18 cellular contexts compared by ENCODE assay signal in the genomic region with DNA sequence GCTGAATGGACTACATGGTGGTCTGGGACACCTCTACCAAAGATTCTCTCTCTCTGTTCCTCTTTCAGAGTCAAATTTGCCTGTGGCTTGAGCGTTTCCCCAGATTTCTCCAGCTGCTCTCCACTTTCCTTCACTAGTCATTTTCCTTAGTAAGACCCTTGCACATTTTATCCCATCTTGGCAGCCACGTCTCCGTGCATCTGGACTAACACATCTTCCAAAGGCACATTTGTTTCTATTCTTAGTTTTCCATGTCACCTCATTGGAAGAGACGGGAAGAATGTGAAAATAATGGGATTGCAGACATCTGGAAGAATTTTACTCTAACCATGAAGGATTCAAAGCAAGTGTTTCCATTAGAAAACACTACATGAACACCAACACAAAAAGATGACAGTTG. TPM values are rescaled to one million over a fixed set of nuclear protein-coding genes. Genes with fewer than 3 reads are reported as not detected.
DNase-seq lines count a peak whose midpoint lies in the region; ATAC-seq, FAIRE-seq and TF ChIP-seq lines count a peak whose summit lies in the region.
"Had no signal": no experiment of that assay in that cellular context is flagged by ENCODE, and none has a peak within 500 bp of the region (broad histone marks: within the 10 kb centered on the region; RNA-seq: fewer than 3 reads in every experiment).

No MANE protein-coding gene starts in this region.

- no peaks in the 10 kb centered on the region for H4K20me1 ChIP-seq in GM12878 (ENCODE audit: control insufficient read depth, insufficient read depth)
- H4K20me1 ChIP-seq: BLaER1 had no signal

- FAIRE-seq in GM12878 (lab: Jason Lieb, UNC): no peak
- FAIRE-seq: A204.1, GM12892 had no signal

- H2AFZ ChIP-seq in GM12878 (ENCODE audit: control insufficient read depth, low read depth, low read length): no peak overlapping the region

- CTCF ChIA-PET in GM12878 (lab: Yijun Ruan, JAX): no interaction called here

- in situ Hi-C loops in GM12878 (cut with MboI): no loop called here

- WGBS in GM12878 (ENCODE audit: insufficient coverage, insufficient replicate concordance, low lambda C conversion rate, missing lambda C conversion rate): 25% methylated on average over 4 of the region's 4 CpGs

- peaks cover 7% of the 10 kb centered on the region for H3K4me1 Mint-ChIP-seq in HFFc6 (ENCODE audit: low read depth)
- H3K4me1 Mint-ChIP-seq: CD14-positive monocyte; CD4-positive, alpha-beta memory T cell had no signal

- no peaks in the 10 kb centered on the region for H3K79me2 ChIP-seq in GM12878 (ENCODE audit: control insufficient read depth, insufficient read depth, low read length)

- no peak overlapping the region for H3K4me3 Mint-ChIP-seq in HFFc6
- H3K4me3 Mint-ChIP-seq: CD14-positive monocyte; CD4-positive, alpha-beta memory T cell had no signal

- intact Hi-C loops in GM12878 (cut with micrococcal nuclease; ENCODE audit: unreplicated experiment): no loop called here
- intact Hi-C loops in lower lobe of right lung (cut with DNase I): no loop called here

- POLR2A ChIA-PET in GM12878 (lab: Charles Lee): no interaction called here

- no peak overlapping the region for H3K27ac ChIP-seq in GM12878 (ENCODE audit: control insufficient read depth, insufficient read depth)
- peak overlapping the region; percentile 27 for H3K27ac ChIP-seq in lower lobe of right lung
- H3K27ac ChIP-seq: BLaER1 had no signal

- no peak overlapping the region for H3K27ac Mint-ChIP-seq in HFFc6
- H3K27ac Mint-ChIP-seq: CD4-positive, alpha-beta memory T cell had no signal

- peaks cover 14% of the 10 kb centered on the region for H3K27me3 Mint-ChIP-seq in HFFc6 (ENCODE audit: insufficient read depth)

- SMC1A ChIA-PET in GM12878 (lab: Charles Lee; ENCODE audit: uncharacterized antibody, unreplicated experiment): no interaction called here

- no peaks in the 10 kb centered on the region for H3K9me3 ChIP-seq in GM12878 (replicated peaks; ENCODE audit: control insufficient read depth, insufficient read depth, low read length)
- no peaks in the 10 kb centered on the region for H3K9me3 ChIP-seq in lower lobe of right lung
- H3K9me3 ChIP-seq: BLaER1, HAP-1 had no signal

- DNase-seq in EH (ENCODE audit: low read depth) (peak; percentile 17), GM12878 (ENCODE audit: low read depth, low spot score) (no peak), lower lobe of right lung (no peak), germinal center (ENCODE audit: low spot score) (no peak), HFFc6 (no peak), DMS153 (lab: John Stamatoyannopoulos, UW) (no peak), kidney glomerular epithelial cell (lab: John Stamatoyannopoulos, UW) (no peak)
- DNase-seq: ACHN; AML-193; CD4-positive, alpha-beta memory T cell; DMS79 treated with DMSO at 0.1 percent for 48 hours; EL; KG1 had no signal

- H3K36me3 Mint-ChIP-seq in HFFc6 (ENCODE audit: low read depth): no peaks in the 10 kb centered on the region
- H3K36me3 Mint-ChIP-seq: CD14-positive monocyte; CD4-positive, alpha-beta memory T cell had no signal

- RAD21 ChIA-PET in GM12878 (lab: Charles Lee; ENCODE audit: unreplicated experiment): no interaction called here

- H3K36me3 ChIP-seq in GM12878 (ENCODE audit: control insufficient read depth in 2 of 2, insufficient read depth in 2 of 2, low read length in 1 of 2): no peaks in the 10 kb centered on the region
- H3K36me3 ChIP-seq in lower lobe of right lung: no peaks in the 10 kb centered on the region
- H3K36me3 ChIP-seq: BLaER1, HAP-1 had no signal

- no peaks in the 10 kb centered on the region for H3K27me3 ChIP-seq in GM12878 (replicated peaks in 1 of 2; ENCODE audit: control insufficient read depth in 2 of 2, insufficient read depth in 2 of 2, low read length in 1 of 2)
- no peaks in the 10 kb centered on the region for H3K27me3 ChIP-seq in lower lobe of right lung (ENCODE audit: low read depth)
- H3K27me3 ChIP-seq: BLaER1 had no signal

- ATAC-seq in GM12878 (no peak), lower lobe of right lung (peak in 1 of 2 donors; percentile 27)

- no TSS peak for BruUV-seq in GM12878 (replicated peaks; lab: Mats Ljungman, UMichigan)

- H3K4me3 ChIP-seq in GM12878: no peak overlapping the region
- no peak overlapping the region for H3K4me3 ChIP-seq in lower lobe of right lung
- H3K4me3 ChIP-seq: BLaER1, HAP-1 had no signal

- H3K9me3 Mint-ChIP-seq in HFFc6: no peaks in the 10 kb centered on the region
- H3K9me3 Mint-ChIP-seq: CD4-positive, alpha-beta memory T cell had no signal

- TF ChIP-seq CTCF in GM12878 (IDR thresholded peaks at IDR 0.05 in 2 of 3, conservative IDR thresholded peaks at IDR 0.05 in 1 of 3; ENCODE audit: control insufficient read depth in 2 of 3, extremely low read depth in 1 of 3, insufficient read depth in 1 of 3, low read depth in 3 of 3, low read length in 3 of 3): no peak
- TF ChIP-seq CTCF in lower lobe of right lung (IDR thresholded peaks at IDR 0.05): no peak
- TF ChIP-seq CTCF in HFFc6 (IDR thresholded peaks at IDR 0.05): no peak

- no peaks in the 10 kb centered on the region for H3K4me1 ChIP-seq in GM12878 (ENCODE audit: control insufficient read depth, insufficient read depth, low read length)
- H3K4me1 ChIP-seq in lower lobe of right lung: no peaks in the 10 kb centered on the region
- H3K4me1 ChIP-seq: BLaER1, HAP-1 had no signal

- no peak for TF ChIP-seq EP300 in GM12878 (IDR thresholded peaks at IDR 0.05; ENCODE audit: borderline replicate concordance in 1 of 2, control insufficient read depth in 1 of 2, low read depth in 2 of 2, low read length in 2 of 2)

- H3K9ac ChIP-seq in GM12878 (ENCODE audit: control insufficient read depth, insufficient read depth, low read length): no peak overlapping the region
- H3K9ac ChIP-seq: BLaER1 had no signal

- no peak for TF ChIP-seq RAD21 in GM12878 (IDR thresholded peaks at IDR 0.05; ENCODE audit: insufficient read depth, low read depth, low read length)

- no peak overlapping the region for H3K4me2 ChIP-seq in GM12878 (ENCODE audit: control insufficient read depth, insufficient read depth)
- H3K4me2 ChIP-seq: BLaER1 had no signal

- no peak for TF ChIP-seq POLR2A in GM12878 (IDR thresholded peaks at IDR 0.05; ENCODE audit: low read depth, low read length)

TF ChIP-seq in GM12878, 131 proteins besides CTCF, POLR2A, EP300 and RAD21:
- TF ChIP-seq CREB1 (IDR thresholded peaks at IDR 0.05; ENCODE audit: low read depth) (no peak), SPI1 (IDR thresholded peaks at IDR 0.05; ENCODE audit: borderline replicate concordance, insufficient read depth, low read depth, low read length) (peak; percentile 48; the same call in 1 of the 2 replicates), SRF (IDR thresholded peaks at IDR 0.05; ENCODE audit: low read depth in 2 of 2, low read length in 2 of 2) (no peak), ZSCAN29 (IDR thresholded peaks at IDR 0.05) (no peak), HDAC2 (IDR thresholded peaks at IDR 0.05) (no peak), RBBP5 (conservative IDR thresholded peaks at IDR 0.05) (no peak), ZNF207 (IDR thresholded peaks at IDR 0.05; ENCODE audit: borderline replicate concordance) (no peak), ATF7 (IDR thresholded peaks at IDR 0.05; ENCODE audit: low read depth) (no peak)
- TF ChIP-seq, protein P1, sequence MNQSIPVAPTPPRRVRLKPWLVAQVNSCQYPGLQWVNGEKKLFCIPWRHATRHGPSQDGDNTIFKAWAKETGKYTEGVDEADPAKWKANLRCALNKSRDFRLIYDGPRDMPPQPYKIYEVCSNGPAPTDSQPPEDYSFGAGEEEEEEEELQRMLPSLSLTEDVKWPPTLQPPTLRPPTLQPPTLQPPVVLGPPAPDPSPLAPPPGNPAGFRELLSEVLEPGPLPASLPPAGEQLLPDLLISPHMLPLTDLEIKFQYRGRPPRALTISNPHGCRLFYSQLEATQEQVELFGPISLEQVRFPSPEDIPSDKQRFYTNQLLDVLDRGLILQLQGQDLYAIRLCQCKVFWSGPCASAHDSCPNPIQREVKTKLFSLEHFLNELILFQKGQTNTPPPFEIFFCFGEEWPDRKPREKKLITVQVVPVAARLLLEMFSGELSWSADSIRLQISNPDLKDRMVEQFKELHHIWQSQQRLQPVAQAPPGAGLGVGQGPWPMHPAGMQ (IDR thresholded peaks at IDR 0.05; ENCODE audit: borderline replicate concordance): no peak

RNA-seq across cellular contexts. Expression of a gene that starts 28.3 kb away (rescaled TPM):
- total RNA-seq in GM12878 (2013; cell fraction: nucleolus; rRNA removed): 40.4 and 42.7 TPM in 2 replicates
- 32.6 and 38.7 TPM in 2 replicates for total RNA-seq in GM12878 (2014; rRNA removed)
- total RNA-seq in GM12878 (2014; rRNA removed; fragmentation: Illumina TruSeq; extraction: Trizol): 46.3 and 47.4 TPM in 2 replicates
- total RNA-seq in GM12878 (2021): 41.3 and 42.3 TPM in 2 replicates
- polyA plus RNA-seq in GM12878 (2011; ENCODE audit: low read depth): 14.0 TPM
- polyA plus RNA-seq in GM12878 (2011; rRNA removed): 27.9 and 45.7 TPM in 2 replicates
- polyA plus RNA-seq in GM12878 (2011; cell fraction: cytosol; rRNA removed): 8.2 and 9.0 TPM in 2 replicates
- 13.7 and 18.2 TPM in 2 replicates for polyA plus RNA-seq in GM12878 (2011; cell fraction: nucleus; rRNA removed)
- 21.0 and 25.6 TPM in 2 replicates for polyA plus RNA-seq in GM12878 (2012)
- 44.8 and 55.7 TPM in 2 replicates for polyA plus RNA-seq in GM12878 (2014; fragmentation: Illumina TruSeq; extraction: Trizol)
- polyA plus RNA-seq in GM12878 (2014; fragmentation: Nextera tagmentation; extraction: Ambion mirVana): 10 to 100 TPM; 14.7 to 15.3 TPM
- 22.4 and 25.2 TPM in 2 replicates for polyA plus RNA-seq in GM12878 (2014; rRNA removed)
- 10 to 100 TPM; 33.5 to 34.0 TPM for polyA plus RNA-seq in GM12878 (2016; fragmentation: Nextera tagmentation; extraction: Ambion mirVana)
- 15.8 and 29.3 TPM in 2 replicates for polyA minus RNA-seq in GM12878 (2011; rRNA and poly(A)+ RNA removed)
- 12.6 and 15.2 TPM in 2 replicates for polyA minus RNA-seq in GM12878 (2011; cell fraction: cytosol; rRNA and poly(A)+ RNA removed)
- 11.5 and 18.0 TPM in 2 replicates for polyA minus RNA-seq in GM12878 (2011; cell fraction: nucleus; rRNA and poly(A)+ RNA removed)
- total RNA-seq in lower lobe of right lung: 92.9 TPM
- 100 to 1,000 TPM; 127 to 142 (median 137) TPM for total RNA-seq in HFFc6 (2021; fragmentation: NEBNext Ultra II Directional; extraction: Animal tissue kit (Norgen Biotek cat#: 25700))
